ENCODE assay signal across 2 cellular contexts in the genomic region with DNA sequence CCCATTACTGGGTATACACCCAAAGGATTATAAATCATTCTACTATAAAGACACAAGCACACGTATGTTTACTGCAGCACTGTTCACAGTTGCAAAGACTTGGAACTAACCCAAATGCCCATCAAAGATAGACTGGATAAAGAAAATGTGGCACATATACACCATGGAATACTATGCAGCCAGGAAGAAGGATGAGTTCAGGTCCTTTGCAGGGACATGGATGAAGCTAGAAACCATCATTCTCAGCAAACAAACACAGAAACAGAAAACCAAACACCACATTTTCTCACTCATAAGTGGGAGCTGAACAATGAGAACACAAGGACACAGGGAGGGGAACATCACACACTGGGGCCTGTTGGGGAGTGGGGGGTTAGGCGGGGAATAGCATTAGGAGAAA.
DNase-seq lines count a peak whose midpoint lies in the region; ATAC-seq, FAIRE-seq and TF ChIP-seq lines count a peak whose summit lies in the region.
"Not testable (repeated sequence)": the region's sequence is repeated elsewhere in the genome, so short reads cannot be mapped to it uniquely, and the experiment has no call there.

No MANE protein-coding gene starts in this region.

- not testable (repeated sequence) for H3K36me3 ChIP-seq in HEK293 (ENCODE audit: control insufficient read depth in 2 of 2, insufficient read depth in 1 of 2, low read length in 2 of 2); K562 (ENCODE audit: control insufficient read depth, insufficient read depth, low read length)

- not testable (repeated sequence) for DNase-seq in K562 (ENCODE audit: extremely low read depth in 1 of 4, low spot score in 3 of 4)

- H3K79me2 ChIP-seq in K562 (ENCODE audit: control insufficient read depth, insufficient read depth, low read length) = not testable (repeated sequence)

- not testable (repeated sequence) for H3K4me3 ChIP-seq in HEK293 (ENCODE audit: low read depth, low read length); K562

- in situ Hi-C loops in K562 (cut with MboI) = not testable (repeated sequence)

- H4K20me1 ChIP-seq in K562 (replicated peaks; ENCODE audit: control insufficient read depth, insufficient read depth, low read length) = not testable (repeated sequence)

- not testable (repeated sequence) for H2AFZ ChIP-seq in K562 (ENCODE audit: low read depth, low read length)

- TF ChIP-seq EP300 in K562 (IDR thresholded peaks at IDR 0.05; ENCODE audit: low read length) = not testable (repeated sequence)

- POLR2A ChIA-PET in HEK293 (lab: Yijun Ruan, JAX); K562 (lab: Yijun Ruan, JAX): not testable (repeated sequence)

- intact Hi-C loops in K562 (cut with micrococcal nuclease) = not testable (repeated sequence)

- not testable (repeated sequence) for TF ChIP-seq RAD21 in K562 (CRISPR knock-in tag; conservative IDR thresholded peaks at IDR 0.05 in 1 of 2, IDR thresholded peaks at IDR 0.05 in 1 of 2)

- not testable (repeated sequence) for BruUV-seq in K562 (replicated peaks; lab: Mats Ljungman, UMichigan)

- CTCF ChIA-PET in HEK293 (lab: Yijun Ruan, JAX); K562 (lab: Yijun Ruan, JAX; ENCODE audit: low intra/inter-chr PET ratio): not testable (repeated sequence)

- 0% methylated on average over 2 of the region's 2 CpGs for WGBS in K562 (ENCODE audit: insufficient coverage, low coverage, missing lambda C conversion rate)

- H3K9me3 ChIP-seq in HEK293 (ENCODE audit: control insufficient read depth, insufficient read depth, low read depth, low read length); K562 (replicated peaks; ENCODE audit: control insufficient read depth, insufficient read depth, low read depth, low read length): not testable (repeated sequence)

- H3K4me1 ChIP-seq in HEK293 (ENCODE audit: control insufficient read depth, insufficient read depth, low read length); K562 (replicated peaks in 1 of 2; ENCODE audit: control insufficient read depth in 2 of 2, insufficient read depth in 2 of 2, low read length in 2 of 2): not testable (repeated sequence)

- not testable (repeated sequence) for TF ChIP-seq CTCF in HEK293 (tag by site-specific recombination; IDR thresholded peaks at IDR 0.05); K562 (IDR thresholded peaks at IDR 0.05 in 2 of 3, conservative IDR thresholded peaks at IDR 0.05 in 1 of 3; ENCODE audit: insufficient read depth in 2 of 3, low read depth in 1 of 3, low read length in 3 of 3)

- FAIRE-seq in K562 (lab: Jason Lieb, UNC) = not testable (repeated sequence)

- ATAC-seq in K562 = not testable (repeated sequence)

- H3K27me3 ChIP-seq in K562 (ENCODE audit: control insufficient read depth in 2 of 2, insufficient read depth in 2 of 2, low read length in 2 of 2) = not testable (repeated sequence)

- H3K9ac ChIP-seq in K562 (ENCODE audit: insufficient read depth in 1 of 2, low read depth in 2 of 2, low read length in 2 of 2) = not testable (repeated sequence)

- H3K4me2 ChIP-seq in K562 (ENCODE audit: insufficient read depth, low read length) = not testable (repeated sequence)

- not testable (repeated sequence) for TF ChIP-seq POLR2A in K562 (conservative IDR thresholded peaks at IDR 0.05)

- not testable (repeated sequence) for H3K27ac ChIP-seq in HEK293 (ENCODE audit: extremely low read depth, low read depth, low read length); K562 (ENCODE audit: extremely low read depth, low read depth, low read length)

- not testable (repeated sequence) for H3K9me1 ChIP-seq in K562 (ENCODE audit: control insufficient read depth, insufficient read depth, low read length)

TF ChIP-seq in HEK293, 187 proteins besides CTCF, POLR2A, EP300 and RAD21:
- peak; percentile 67 for TF ChIP-seq ZNF146 (tag by site-specific recombination; IDR thresholded peaks at IDR 0.05)

TF ChIP-seq in K562, 482 proteins besides CTCF, POLR2A, EP300 and RAD21:
- TF ChIP-seq ZNF146 (CRISPR knock-in tag; IDR thresholded peaks at IDR 0.05; ENCODE audit: unreplicated experiment) = peak; percentile 78
TF ChIP-seq in K562: peak in this region for 1; not testable (repeated sequence) for 481.
